In the genomic region with DNA sequence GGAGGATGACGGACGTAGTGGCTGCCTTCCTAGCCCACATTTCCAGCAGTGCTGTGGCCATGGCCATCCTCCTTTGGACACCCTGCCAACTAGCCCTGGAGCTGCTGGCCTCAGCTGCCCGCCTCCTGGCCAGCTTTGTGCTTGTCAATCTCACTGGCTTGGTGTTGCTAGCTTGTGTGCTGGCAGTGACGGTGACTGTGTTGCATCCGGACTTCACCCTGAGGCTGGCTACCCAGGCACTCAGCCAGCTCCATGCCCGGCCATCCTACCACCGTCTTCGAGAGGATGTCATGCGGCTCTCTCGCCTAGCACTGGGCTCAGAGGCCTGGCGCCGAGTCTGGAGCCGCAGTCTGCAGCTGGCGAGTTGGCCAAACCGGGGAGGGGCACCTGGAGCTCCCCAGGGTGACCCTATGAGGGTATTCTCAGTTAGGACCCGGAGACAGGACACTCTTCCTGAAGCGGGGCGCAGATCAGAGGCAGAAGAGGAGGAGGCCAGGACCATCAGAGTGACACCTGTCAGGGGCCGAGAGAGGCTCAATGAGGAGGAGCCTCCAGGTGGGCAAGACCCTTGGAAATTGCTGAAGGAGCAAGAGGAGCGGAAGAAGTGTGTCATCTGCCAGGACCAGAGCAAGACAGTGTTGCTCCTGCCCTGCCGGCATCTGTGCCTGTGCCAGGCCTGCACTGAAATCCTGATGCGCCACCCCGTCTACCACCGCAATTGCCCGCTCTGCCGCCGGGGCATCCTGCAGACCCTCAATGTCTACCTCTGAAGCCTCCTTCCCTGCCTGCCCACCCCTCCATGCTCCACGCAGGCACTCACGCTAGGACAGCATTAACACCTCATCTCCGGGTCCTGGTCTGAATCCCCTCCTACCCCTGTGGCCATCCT, we compare ENCODE assay signal across 7 cellular contexts. TPM values are rescaled to one million over a fixed set of nuclear protein-coding genes. Genes with fewer than 3 reads are reported as not detected.
DNase-seq lines count a peak whose midpoint lies in the region; ATAC-seq and TF ChIP-seq lines count a peak whose summit lies in the region.

No MANE protein-coding gene starts in this region.

- no peaks in the 10 kb centered on the region for H4K20me1 ChIP-seq in PC-9 (ENCODE audit: insufficient read depth)
- H4K20me1 ChIP-seq in fibroblast of lung (ENCODE audit: control insufficient read depth, extremely low read depth, insufficient read depth, low read length), result no peaks in the 10 kb centered on the region

- intact Hi-C loops in PC-9 (cut with micrococcal nuclease; ENCODE audit: unreplicated experiment), result loop anchor here (5.0 kb wide), 1 partner anchor 409 kb away; a partner anchor contains a TSS

- H3F3A ChIP-seq in PC-9 (ENCODE audit: insufficient read depth, low read depth), result peaks cover 25% of the 10 kb centered on the region; the same call in 1 of the 2 replicates

- peak overlapping the region; percentile 27 for H3K27ac Mint-ChIP-seq in osteocyte (ENCODE audit: unreplicated experiment)

- no peak for ATAC-seq in GM18858 (IDR thresholded peaks at IDR 0.05; ENCODE audit: unreplicated experiment)

- H3K9me2 ChIP-seq in PC-9 (ENCODE audit: insufficient read depth), result no peaks in the 10 kb centered on the region

- H3K9me3 Mint-ChIP-seq in osteocyte (ENCODE audit: unreplicated experiment), result no peaks in the 10 kb centered on the region

- H3K27ac ChIP-seq in PC-9 (no peak overlapping the region), fibroblast of lung (ENCODE audit: insufficient read depth, low read length) (no peak overlapping the region)

- POLR2A ChIA-PET in PC-9 (lab: Charles Lee; ENCODE audit: unreplicated experiment), result interaction anchor here (0.6 kb wide), 1 partner anchor 715 kb away, joined by 4 read pairs; no protein-coding TSS in a partner anchor

- peaks cover 47% of the 10 kb centered on the region for H3K4me1 Mint-ChIP-seq in osteocyte (ENCODE audit: unreplicated experiment)

- H2AFZ ChIP-seq in PC-9, result no peak overlapping the region
- no peak overlapping the region for H2AFZ ChIP-seq in fibroblast of lung (ENCODE audit: low read length)

- peaks cover 2% of the 10 kb centered on the region for H3K27me3 Mint-ChIP-seq in osteocyte (ENCODE audit: unreplicated experiment)

- no peaks in the 10 kb centered on the region for H3K36me3 Mint-ChIP-seq in osteocyte (ENCODE audit: unreplicated experiment)

- peak overlapping the region; percentile 99 for H3K4me3 Mint-ChIP-seq in osteocyte (ENCODE audit: unreplicated experiment)

- TF ChIP-seq CTCF in GM06990 (IDR thresholded peaks at IDR 0.05; ENCODE audit: insufficient read depth, low read length, poor library complexity, severe bottlenecking) (no peak), PC-9 (conservative IDR thresholded peaks at IDR 0.05) (no peak), fibroblast of lung (conservative IDR thresholded peaks at IDR 0.05 in 1 of 2, IDR thresholded peaks at IDR 0.05 in 1 of 2; ENCODE audit: low read depth in 1 of 2, low read length in 2 of 2) (no peak), osteocyte (IDR thresholded peaks at IDR 0.05) (no peak), GM20000 (IDR thresholded peaks at IDR 0.05; ENCODE audit: extremely low read depth, missing control alignments) (no peak)

- H3K4me1 ChIP-seq in PC-9 (replicated peaks; ENCODE audit: insufficient read depth), result peaks cover 16% of the 10 kb centered on the region
- peaks cover 31% of the 10 kb centered on the region for H3K4me1 ChIP-seq in fibroblast of lung (ENCODE audit: control insufficient read depth, extremely low read depth, insufficient read depth, low read length)

- H3K36me3 ChIP-seq in GM06990 (ENCODE audit: control insufficient read depth, insufficient read depth, low read length) (peaks cover 5% of the 10 kb centered on the region; the same call in 1 of the 2 replicates), PC-9 (ENCODE audit: low read depth) (no peaks in the 10 kb centered on the region), fibroblast of lung (ENCODE audit: control insufficient read depth, insufficient read depth, low read length) (peaks cover 4% of the 10 kb centered on the region)

- H3K4me2 ChIP-seq in PC-9 (peak overlapping the region; percentile 86), fibroblast of lung (ENCODE audit: extremely low read depth, insufficient read depth, low read length) (peak overlapping the region; percentile 99)

- H3K79me2 ChIP-seq in PC-9 (ENCODE audit: low read depth) (peaks cover 19% of the 10 kb centered on the region), fibroblast of lung (ENCODE audit: control insufficient read depth, insufficient read depth, low read length) (peaks cover 18% of the 10 kb centered on the region)

- DNase-seq in GM06990 (ENCODE audit: extremely low read depth, insufficient read length) (no peak), PC-9 (no peak), fibroblast of lung (ENCODE audit: low read depth in 2 of 2) (no peak), osteocyte (ENCODE audit: extremely low spot score, unreplicated experiment) (no peak), KG1 (lab: John Stamatoyannopoulos, UW) (no peak), GM20000 (ENCODE audit: low spot score) (no peak)

- H3K27me3 ChIP-seq in GM06990 (replicated peaks; ENCODE audit: control insufficient read depth, insufficient read depth, low read length) (no peaks in the 10 kb centered on the region; the same call in 1 of the 2 replicates), PC-9 (ENCODE audit: insufficient read depth, low read depth) (no peaks in the 10 kb centered on the region), fibroblast of lung (ENCODE audit: control insufficient read depth, insufficient read depth, low read length) (no peaks in the 10 kb centered on the region)

- CTCF ChIA-PET in PC-9 (lab: Charles Lee), result no interaction called here

- H3K4me3 ChIP-seq in GM06990 (replicated peaks; ENCODE audit: low read depth, low read length) (peak overlapping the region; percentile 75), PC-9 (peak overlapping the region; percentile 69; the same call in 1 of the 2 replicates), fibroblast of lung (replicated peaks in 1 of 4; ENCODE audit: control extremely low read depth in 1 of 4, insufficient read depth in 1 of 4, low read depth in 3 of 4, low read length in 4 of 4) (peak overlapping the region in 2 of 4 experiments; percentile 90 to 97)

- H3K9ac ChIP-seq in fibroblast of lung (ENCODE audit: insufficient read depth, low read length), result no peak overlapping the region

- no TSS peak for BruUV-seq in PC-9 (replicated peaks; lab: Mats Ljungman, UMichigan)

- H3K9me3 ChIP-seq in PC-9 (ENCODE audit: insufficient read depth, low read depth), result no peaks in the 10 kb centered on the region
- H3K9me3 ChIP-seq in fibroblast of lung (ENCODE audit: control insufficient read depth, insufficient read depth, low read depth, low read length), result no peaks in the 10 kb centered on the region

RNA-seq across cellular contexts. Expression of a gene that starts 1.6 kb away (rescaled TPM):
- total RNA-seq in PC-9 (2021) (55.0 and 64.3 TPM in 2 replicates), fibroblast of lung (4.1 and 7.1 TPM in 2 replicates), osteocyte (28.9 and 30.2 TPM in 2 replicates)
- polyA plus RNA-seq in fibroblast of lung, result 22.9 and 38.0 TPM in 2 replicates
- polyA plus RNA-seq in fibroblast of lung (2012), result 27.6 and 45.2 TPM in 2 replicates
- polyA minus RNA-seq in fibroblast of lung (ENCODE audit: low replicate concordance), result 113 and 145 TPM in 2 replicates

RNA-seq across cellular contexts. Expression of a gene that starts 4.8 kb away (rescaled TPM):
- not detected in 2 replicates for total RNA-seq in PC-9 (2021)
- 32.0 and 34.4 TPM in 2 replicates for total RNA-seq in fibroblast of lung
- 13.4 and 13.6 TPM in 2 replicates for polyA plus RNA-seq in fibroblast of lung
- 23.0 and 28.9 TPM in 2 replicates for polyA plus RNA-seq in fibroblast of lung (2012)
- polyA minus RNA-seq in fibroblast of lung (ENCODE audit: low replicate concordance), result 10.6 and 14.9 TPM in 2 replicates
- 8.4 and 9.3 TPM in 2 replicates for total RNA-seq in osteocyte

RNA-seq across cellular contexts. Expression of a gene that starts 10.6 kb away (rescaled TPM):
- total RNA-seq in PC-9 (2021) (not detected in 2 replicates), fibroblast of lung (not detected in 2 replicates), osteocyte (not detected in 2 replicates)
- polyA plus RNA-seq in fibroblast of lung, result not detected in 2 replicates
- not detected in 2 replicates for polyA plus RNA-seq in fibroblast of lung (2012)
- polyA minus RNA-seq in fibroblast of lung (ENCODE audit: low replicate concordance), result not detected in 2 replicates

RNA-seq across cellular contexts. Expression of a gene that starts 19.0 kb away (rescaled TPM):
- total RNA-seq in PC-9 (2021) (38.8 and 54.5 TPM in 2 replicates), fibroblast of lung (3.9 and 4.8 TPM in 2 replicates), osteocyte (74.8 and 74.9 TPM in 2 replicates)
- 8.1 and 26.3 TPM in 2 replicates for polyA plus RNA-seq in fibroblast of lung
- polyA plus RNA-seq in fibroblast of lung (2012), result 7.7 and 23.8 TPM in 2 replicates
- polyA minus RNA-seq in fibroblast of lung (ENCODE audit: low replicate concordance), result 7.4 and 15.7 TPM in 2 replicates

RNA-seq across cellular contexts. Expression of a gene that starts 45.6 kb away (rescaled TPM):
- total RNA-seq in PC-9 (2021) (2.1 and 2.7 TPM in 2 replicates), fibroblast of lung (0.77 and 2.3 TPM in 2 replicates), osteocyte (0.11 and 0.24 TPM in 2 replicates)
- 0.66 and 1.0 TPM in 2 replicates for polyA plus RNA-seq in fibroblast of lung
- polyA plus RNA-seq in fibroblast of lung (2012), result 0.78 and 0.98 TPM in 2 replicates
- 1.4 and 7.7 TPM in 2 replicates for polyA minus RNA-seq in fibroblast of lung (ENCODE audit: low replicate concordance)
